Comparison of ENCODE assay signal across 1 cellular context in genomic region chr19:8459095-8459494, GRCh38.
A peak's percentile ranks its signal among the peaks of the same experiment; 100 is the strongest.
TF ChIP-seq lines count a peak whose summit lies in the region.

No MANE protein-coding gene starts in this region.

TF ChIP-seq in HepG2, 621 proteins besides CTCF, POLR2A, EP300 and RAD21:
- no peak for TF ChIP-seq HIVEP1 (CRISPR knock-in tag; IDR thresholded peaks at IDR 0.05)
- no peak for TF ChIP-seq ZNF784 (CRISPR knock-in tag; IDR thresholded peaks at IDR 0.05; ENCODE audit: borderline replicate concordance)
- peak; percentile 55 for TF ChIP-seq RBM22 (optimal IDR thresholded peaks at IDR 0.05; ENCODE audit: low read length)
